18 cellular contexts compared by ENCODE assay signal in the genomic region with DNA sequence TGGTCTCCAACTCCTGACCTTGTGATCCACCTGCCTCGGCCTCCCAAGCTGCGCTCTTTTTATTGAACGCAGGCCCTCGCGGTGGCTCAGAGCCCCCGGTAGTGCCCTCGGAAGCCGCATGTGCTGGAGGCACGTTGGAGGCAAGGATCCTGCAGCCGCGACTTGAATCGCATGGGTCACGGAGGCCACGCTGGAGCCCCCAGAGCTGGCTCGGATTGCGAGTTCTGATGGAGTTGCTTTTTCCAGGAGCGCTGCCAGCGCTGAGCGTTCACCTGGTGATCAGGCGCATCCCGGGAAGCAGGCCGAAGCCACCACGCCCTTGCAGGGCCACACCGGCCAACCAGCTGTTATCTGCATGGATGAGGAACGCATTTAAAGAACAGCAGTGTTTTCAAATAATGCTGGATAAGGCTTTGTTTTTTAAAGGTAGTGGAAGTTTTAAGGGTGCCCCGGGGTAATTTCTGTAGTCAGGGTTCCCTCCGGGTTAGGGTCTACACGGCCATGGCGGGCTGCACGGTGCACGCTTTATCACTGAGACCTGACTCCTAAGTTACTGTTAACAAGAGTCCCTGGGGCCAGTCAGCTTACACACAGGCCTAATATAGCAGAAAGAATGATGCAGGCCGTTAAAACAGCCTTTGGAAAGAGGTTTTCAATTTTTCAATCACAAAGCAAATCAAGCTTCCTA. TPM values are rescaled to one million over a fixed set of nuclear protein-coding genes. Genes with fewer than 3 reads are reported as not detected.
DNase-seq lines count a peak whose midpoint lies in the region; ATAC-seq, FAIRE-seq and TF ChIP-seq lines count a peak whose summit lies in the region.
"Had no signal": no experiment of that assay in that cellular context is flagged by ENCODE, and none has a peak within 500 bp of the region (broad histone marks: within the 10 kb centered on the region; RNA-seq: fewer than 3 reads in every experiment).

No MANE protein-coding gene starts in this region.

- H3K4me2 ChIP-seq in K562 (ENCODE audit: insufficient read depth, low read length): no peak overlapping the region
- H3K4me2 ChIP-seq in trophoblast cell (ENCODE audit: low read length): peak overlapping the region; percentile 15

- H2BK5ac ChIP-seq in trophoblast cell (ENCODE audit: low read depth, low read length, poor library complexity): no peak overlapping the region

- no peak overlapping the region for H4K12ac ChIP-seq in trophoblast cell (ENCODE audit: low read depth, low read length)

- TF ChIP-seq EP300 in K562 (IDR thresholded peaks at IDR 0.05; ENCODE audit: low read length): no peak

- peak overlapping the region; percentile 7 for H4K8ac ChIP-seq in trophoblast cell (ENCODE audit: low read depth, low read length)

- H3K9ac ChIP-seq in K562 (ENCODE audit: insufficient read depth in 1 of 2, low read depth in 2 of 2, low read length in 2 of 2): 0 out of 4 replicates have a peak overlapping the region, but pooled peaks of 1 of the 2 experiments have one; percentile 6
- H3K9ac ChIP-seq in trophoblast cell (ENCODE audit: low read length): no peak overlapping the region

- POLR2A ChIA-PET in K562 (lab: Yijun Ruan, JAX): interaction anchor here (1.5 kb wide), 1 partner anchor 13 kb away, joined by 6 read pairs; no protein-coding TSS in a partner anchor

- in situ Hi-C loops in K562 (cut with MboI): no loop called here

- peak overlapping the region; percentile 17 for H3K14ac ChIP-seq in trophoblast cell (ENCODE audit: low read length)

- peaks cover 19 to 20% of the 10 kb centered on the region in 2 experiments; a peak in 4 of 5 replicates for H3K4me1 ChIP-seq in K562 (replicated peaks in 1 of 2; ENCODE audit: control insufficient read depth in 2 of 2, insufficient read depth in 2 of 2, low read length in 2 of 2)
- peaks cover 5 to 6% of the 10 kb centered on the region in 2 experiments for H3K4me1 ChIP-seq in trophoblast cell (ENCODE audit: control insufficient read depth in 1 of 2, insufficient read depth in 2 of 2, low read length in 2 of 2)

- no peak for TF ChIP-seq CTCF in GM20000 (IDR thresholded peaks at IDR 0.05; ENCODE audit: extremely low read depth, missing control alignments)
- no peak for TF ChIP-seq CTCF in K562 (IDR thresholded peaks at IDR 0.05 in 2 of 3, conservative IDR thresholded peaks at IDR 0.05 in 1 of 3; ENCODE audit: insufficient read depth in 2 of 3, low read depth in 1 of 3, low read length in 3 of 3)

- peaks cover 4% of the 10 kb centered on the region for H3K79me1 ChIP-seq in trophoblast cell (ENCODE audit: low read length)

- H3K9me1 ChIP-seq in K562 (ENCODE audit: control insufficient read depth, insufficient read depth, low read length): no peaks in the 10 kb centered on the region

- H3K79me2 ChIP-seq in K562 (ENCODE audit: control insufficient read depth, insufficient read depth, low read length): no peaks in the 10 kb centered on the region
- peaks cover 1% of the 10 kb centered on the region for H3K79me2 ChIP-seq in trophoblast cell (ENCODE audit: control insufficient read depth, insufficient read depth, low read length, poor library complexity)

- no TSS peak for BruUV-seq in K562 (replicated peaks; lab: Mats Ljungman, UMichigan)

- H4K20me1 ChIP-seq in K562 (replicated peaks; ENCODE audit: control insufficient read depth, insufficient read depth, low read length): no peaks in the 10 kb centered on the region

- intact Hi-C loops in K562 (cut with micrococcal nuclease): no loop called here

- no peak overlapping the region for H3K18ac ChIP-seq in trophoblast cell (ENCODE audit: low read length)

- H4K91ac ChIP-seq in trophoblast cell (ENCODE audit: low read depth, low read length): no peak overlapping the region

- DNase-seq in GM20000 (ENCODE audit: low spot score) (peak; percentile 10), K562 (ENCODE audit: extremely low read depth in 1 of 4, low spot score in 3 of 4) (peak in 1 of 4 experiments; percentile 7), islet precursor cell (peak; percentile 42), trophoblast cell (no peak), DMS53 (lab: John Stamatoyannopoulos, UW) (no peak), SKM-1 treated with dmso at 0.1 percent for 144 hours (lab: John Stamatoyannopoulos, UW; ENCODE audit: unreplicated experiment) (no peak), NCI-H446 (lab: John Stamatoyannopoulos, UW) (no peak), D341Med (ENCODE audit: low spot score) (no peak)
- DNase-seq: AML-193; effector CD8-positive, alpha-beta T cell; hippocampal formation; Kasumi-1; mucosa of descending colon; NCI-H1105; NCI-H526 treated with DMSO at 0.1 percent for 48 hours; SIG-M5; stimulated activated CD4-positive, alpha-beta T cell treated with anti-CD3 and anti-CD28 coated beads, Interleukin-12 subunit alpha, Interleukin-12 subunit beta, amount 100 ng/mL, for 4 hours had no signal

- WGBS in K562 (ENCODE audit: insufficient coverage, low coverage, missing lambda C conversion rate): 76% methylated on average over 32 of the region's 32 CpGs
- WGBS in trophoblast cell (ENCODE audit: extremely low coverage, insufficient coverage, insufficient read length): no CpG with 5 or more reads among the region's 32 CpGs

- H3K36me3 ChIP-seq in K562 (ENCODE audit: control insufficient read depth, insufficient read depth, low read length) (no peaks in the 10 kb centered on the region), trophoblast cell (ENCODE audit: control insufficient read depth in 1 of 2, insufficient read depth in 2 of 2, low read length in 2 of 2) (no peaks in the 10 kb centered on the region)

- CTCF ChIA-PET in K562 (lab: Yijun Ruan, JAX; ENCODE audit: low intra/inter-chr PET ratio): no interaction called here

- peak overlapping the region; percentile 15 for H2BK12ac ChIP-seq in trophoblast cell (ENCODE audit: low read length)

- H2BK120ac ChIP-seq in trophoblast cell (ENCODE audit: insufficient read depth, low read length, poor library complexity): no peak overlapping the region

- ATAC-seq in K562: no peak
- ATAC-seq: mucosa of descending colon had no signal

- H3K4me3 ChIP-seq in K562 (no peak overlapping the region), trophoblast cell (ENCODE audit: low read depth, low read length) (no peak overlapping the region)
- H3K4me3 ChIP-seq: mucosa of descending colon had no signal

- no peak overlapping the region for H3K4ac ChIP-seq in trophoblast cell (ENCODE audit: low read depth, low read length)

- 0 out of 2 replicates have a peak, but pooled peaks cover 3% of the 10 kb centered on the region for H3K9me3 ChIP-seq in K562 (replicated peaks; ENCODE audit: control insufficient read depth, insufficient read depth, low read depth, low read length)
- peaks cover 17% of the 10 kb centered on the region for H3K9me3 ChIP-seq in trophoblast cell (ENCODE audit: insufficient read depth, low read depth, low read length)

- no peak overlapping the region for H3K23ac ChIP-seq in trophoblast cell (ENCODE audit: low read length)

- H3K27ac ChIP-seq in K562 (ENCODE audit: extremely low read depth, low read depth, low read length) (no peak overlapping the region), trophoblast cell (ENCODE audit: low read depth, low read length) (no peak overlapping the region)

- no peak overlapping the region for H2AK5ac ChIP-seq in trophoblast cell (ENCODE audit: low read length)

- no peak for FAIRE-seq in K562 (lab: Jason Lieb, UNC)

- H3K27me3 ChIP-seq in K562 (ENCODE audit: control insufficient read depth in 2 of 2, insufficient read depth in 2 of 2, low read length in 2 of 2): peaks cover 0 to 5% of the 10 kb centered on the region in 2 experiments; a peak in 1 of 5 replicates
- no peaks in the 10 kb centered on the region for H3K27me3 ChIP-seq in trophoblast cell (ENCODE audit: insufficient read depth, low read length)

- no peak for TF ChIP-seq RAD21 in K562 (CRISPR knock-in tag; conservative IDR thresholded peaks at IDR 0.05 in 1 of 2, IDR thresholded peaks at IDR 0.05 in 1 of 2)

- TF ChIP-seq POLR2A in K562 (conservative IDR thresholded peaks at IDR 0.05): no peak

- H2AFZ ChIP-seq in K562 (ENCODE audit: low read depth, low read length) (peak overlapping the region; percentile 5), trophoblast cell (ENCODE audit: insufficient read depth, low read length, poor library complexity) (no peak overlapping the region)

RNA-seq across cellular contexts. Expression of gene S100B, which starts 6.2 kb away (rescaled TPM):
- total RNA-seq in K562 (2011; cell fraction: chromatin; rRNA removed; ENCODE audit: low replicate concordance): not detected in 2 replicates
- total RNA-seq in K562 (2011; cell fraction: nucleolus; rRNA removed): not detected in 2 replicates
- total RNA-seq in K562 (2011; cell fraction: nucleoplasm; rRNA removed): not detected in 2 replicates
- total RNA-seq in K562 (2014; rRNA removed) (not detected in 2 replicates), K562 (2014; rRNA removed; fragmentation: Illumina TruSeq; extraction: Trizol) (not detected in 2 replicates), K562 (2015; rRNA removed; fragmentation: Illumina TruSeq; extraction: Trizol) (not detected in 2 replicates), K562 (2021) (not detected in 2 replicates)
- polyA plus RNA-seq in K562 (2011; rRNA removed) (not detected in 2 replicates), K562 (2014; fragmentation: Illumina TruSeq; extraction: Trizol) (not detected in 2 replicates), K562 (2014; fragmentation: Nextera tagmentation; extraction: Ambion mirVana) (not detected), K562 (2014; rRNA removed) (not detected in 2 replicates)
- polyA plus RNA-seq in K562 (2011; cell fraction: cytosol; rRNA removed): not detected in 2 replicates
- not detected in 2 replicates for polyA plus RNA-seq in K562 (2011; cell fraction: nucleus; rRNA removed)
- polyA plus RNA-seq in K562 (2012): not detected in 2 replicates
- not detected in 2 replicates for polyA minus RNA-seq in K562 (2011; rRNA and poly(A)+ RNA removed)
- not detected in 2 replicates for polyA minus RNA-seq in K562 (2011; cell fraction: cytosol; rRNA and poly(A)+ RNA removed)
- polyA minus RNA-seq in K562 (2011; cell fraction: nucleus; rRNA and poly(A)+ RNA removed): not detected in 2 replicates
- not detected in 2 replicates for polyA plus RNA-seq in trophoblast cell (2013)
- total RNA-seq: T-helper 2 cell treated with Interferon-gamma antibody and Interleukin-4, amounts not matched to agents 100 ng/mL and 5 ng/mL, for 36 hours had no signal

RNA-seq across cellular contexts. Expression of gene PRMT2, which starts 36.8 kb away (rescaled TPM):
- total RNA-seq in K562 (2011; cell fraction: chromatin; rRNA removed; ENCODE audit: low replicate concordance): 57.9 and 74.0 TPM in 2 replicates
- total RNA-seq in K562 (2011; cell fraction: nucleolus; rRNA removed): 39.0 and 43.6 TPM in 2 replicates
- 48.0 and 70.5 TPM in 2 replicates for total RNA-seq in K562 (2011; cell fraction: nucleoplasm; rRNA removed)
- 59.9 and 68.1 TPM in 2 replicates for total RNA-seq in K562 (2014; rRNA removed)
- total RNA-seq in K562 (2014; rRNA removed; fragmentation: Illumina TruSeq; extraction: Trizol): 35.1 and 43.5 TPM in 2 replicates
- 57.0 and 59.3 TPM in 2 replicates for total RNA-seq in K562 (2015; rRNA removed; fragmentation: Illumina TruSeq; extraction: Trizol)
- total RNA-seq in K562 (2021): 48.0 and 52.7 TPM in 2 replicates
- polyA plus RNA-seq in K562 (2011; rRNA removed): 85.7 and 87.0 TPM in 2 replicates
- polyA plus RNA-seq in K562 (2011; cell fraction: cytosol; rRNA removed): 87.3 and 99.4 TPM in 2 replicates
- 127 and 129 TPM in 2 replicates for polyA plus RNA-seq in K562 (2011; cell fraction: nucleus; rRNA removed)
- polyA plus RNA-seq in K562 (2012): 72.9 and 73.8 TPM in 2 replicates
- polyA plus RNA-seq in K562 (2014; fragmentation: Illumina TruSeq; extraction: Trizol): 49.8 and 56.3 TPM in 2 replicates
- 10 to 100 TPM; 37.2 to 70.9 TPM for polyA plus RNA-seq in K562 (2014; fragmentation: Nextera tagmentation; extraction: Ambion mirVana)
- polyA plus RNA-seq in K562 (2014; rRNA removed): 69.6 and 73.7 TPM in 2 replicates
- 48.8 and 62.4 TPM in 2 replicates for polyA minus RNA-seq in K562 (2011; rRNA and poly(A)+ RNA removed)
- polyA minus RNA-seq in K562 (2011; cell fraction: cytosol; rRNA and poly(A)+ RNA removed): 23.8 and 28.9 TPM in 2 replicates
- 30.3 and 39.5 TPM in 2 replicates for polyA minus RNA-seq in K562 (2011; cell fraction: nucleus; rRNA and poly(A)+ RNA removed)
- polyA plus RNA-seq in trophoblast cell (2013): 44.7 and 48.2 TPM in 2 replicates

Comparison
In these comparisons a context has a peak if more than half of its experiments do, and no peak if none do; other contexts are left out.
1. DNase-seq: peak in GM20000 (single experiment) and islet precursor cell (single experiment); none in trophoblast cell (0 of 2), DMS53 (single experiment), SKM-1 treated with dmso at 0.1 percent for 144 hours (single experiment), NCI-H446 (0 of 2) and D341Med (single experiment).